ENCODE assay signal across 16 cellular contexts in the genomic region with DNA sequence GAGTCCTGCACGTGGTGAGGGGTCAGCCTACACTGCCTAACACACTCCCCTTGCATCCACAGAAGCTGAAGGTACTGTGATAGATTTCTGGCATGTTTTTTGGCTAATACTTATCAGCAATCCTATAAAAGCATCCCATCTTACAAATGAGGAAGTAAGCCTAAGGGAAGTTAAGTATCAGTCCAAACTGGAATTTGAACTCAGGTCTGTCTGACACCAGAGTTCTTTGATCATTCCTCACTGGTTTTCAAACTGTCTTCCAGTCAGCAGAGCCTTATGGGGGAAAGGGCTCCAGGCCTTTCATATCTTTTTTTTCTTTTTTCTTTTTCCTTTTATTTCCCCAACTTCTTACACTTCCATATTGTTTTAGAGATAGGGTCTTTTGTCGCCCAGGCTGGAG.
DNase-seq lines count a peak whose midpoint lies in the region; ATAC-seq and TF ChIP-seq lines count a peak whose summit lies in the region.
"Had no signal": no experiment of that assay in that cellular context is flagged by ENCODE, and none has a peak within 500 bp of the region (broad histone marks: within the 10 kb centered on the region; RNA-seq: fewer than 3 reads in every experiment).

No MANE protein-coding gene starts in this region.

- H3K27ac ChIP-seq in IMR-90 (ENCODE audit: insufficient read depth, low read length) (peak overlapping the region; percentile 7), ascending aorta (peak overlapping the region; percentile 79 to 85), mesenchymal stem cell (ENCODE audit: low read length, poor library complexity, severe bottlenecking) (no peak overlapping the region), thoracic aorta (peak overlapping the region; percentile 79 to 94)

- H3K4me1 ChIP-seq in IMR-90 (ENCODE audit: control insufficient read depth, insufficient read depth, low read length) (peaks cover 6% of the 10 kb centered on the region), ascending aorta (peaks cover 10 to 32% of the 10 kb centered on the region in 2 donors), mesenchymal stem cell (ENCODE audit: control insufficient read depth, insufficient read depth, low read depth, low read length) (no peaks in the 10 kb centered on the region), thoracic aorta (ENCODE audit: control insufficient read depth in 1 of 2, low read depth in 2 of 2) (peaks cover 31 to 56% of the 10 kb centered on the region in 2 donors)

- no peak overlapping the region for H2AK9ac ChIP-seq in IMR-90 (replicated peaks; ENCODE audit: low read depth, low read length, poor library complexity)

- POLR2A ChIA-PET in IMR-90 (lab: Charles Lee; ENCODE audit: unreplicated experiment) = no interaction called here

- H3K9ac ChIP-seq in IMR-90 (ENCODE audit: low read depth, low read length) = no peak overlapping the region
- peak overlapping the region; percentile 80 for H3K9ac ChIP-seq in mesenchymal stem cell (ENCODE audit: low read length)

- peak overlapping the region; percentile 48 to 89 for H2BK12ac ChIP-seq in mesenchymal stem cell (ENCODE audit: low read length in 2 of 2)

- H4K20me1 ChIP-seq in IMR-90 (ENCODE audit: insufficient read depth, low read length) = peaks cover 11% of the 10 kb centered on the region; the same call in 1 of the 2 replicates

- no peak overlapping the region for H2BK20ac ChIP-seq in IMR-90 (ENCODE audit: low read depth, low read length)

- no peak for TF ChIP-seq RAD21 in IMR-90 (IDR thresholded peaks at IDR 0.05; ENCODE audit: low read length)

- H2AFZ ChIP-seq in IMR-90 (replicated peaks; ENCODE audit: low read length, poor library complexity) (no peak overlapping the region), mesenchymal stem cell (ENCODE audit: low read depth, low read length) (no peak overlapping the region)

- H3K4me2 ChIP-seq in IMR-90 (ENCODE audit: low read depth, low read length) (no peak overlapping the region), mesenchymal stem cell (ENCODE audit: low read length, poor library complexity, severe bottlenecking) (no peak overlapping the region)

- ATAC-seq in IMR-90 (ENCODE audit: low read depth) (no peak), thoracic aorta (ENCODE audit: insufficient number of reproducible peaks, low FRiP score, low read depth) (no peak), HG03460 (IDR thresholded peaks at IDR 0.05; ENCODE audit: unreplicated experiment) (no peak)
- ATAC-seq: activated CD4-positive, CD25-positive, alpha-beta regulatory T cell treated with anti-CD3 and anti-CD28 coated beads, Interleukin-2, amount 50 U/mL, for 24 hours; stimulated activated effector memory CD8-positive, alpha-beta T cell treated with anti-CD3 and anti-CD28 coated beads, Interleukin-12 subunit alpha, Interleukin-12 subunit beta, amount 100 ng/mL, for 72 hours had no signal

- H4K91ac ChIP-seq in IMR-90 (ENCODE audit: insufficient read depth, low read depth, low read length) (no peak overlapping the region; the same call in 1 of the 2 replicates), mesenchymal stem cell (ENCODE audit: low read length) (no peak overlapping the region)

- H3K9me3 ChIP-seq in IMR-90 (ENCODE audit: control insufficient read depth, insufficient read depth, low read length) = no peaks in the 10 kb centered on the region
- no peaks in the 10 kb centered on the region for H3K9me3 ChIP-seq in ascending aorta
- no peaks in the 10 kb centered on the region for H3K9me3 ChIP-seq in mesenchymal stem cell (ENCODE audit: control insufficient read depth, low read length)
- H3K9me3 ChIP-seq in thoracic aorta = no peaks in the 10 kb centered on the region
- H3K9me3 ChIP-seq: lower lobe of right lung, vagina had no signal

- H3K4me3 ChIP-seq in IMR-90 (ENCODE audit: insufficient read depth, low read depth, low read length) (no peak overlapping the region), ascending aorta (no peak overlapping the region), mesenchymal stem cell (ENCODE audit: insufficient read depth in 1 of 2, low read depth in 1 of 2, low read length in 2 of 2) (no peak overlapping the region), thoracic aorta (no peak overlapping the region)
- H3K4me3 ChIP-seq: lower lobe of right lung, skin epidermis, vagina had no signal

- no peaks in the 10 kb centered on the region for H3K27me3 ChIP-seq in IMR-90 (ENCODE audit: control insufficient read depth, insufficient read depth, low read length)
- no peaks in the 10 kb centered on the region for H3K27me3 ChIP-seq in ascending aorta
- H3K27me3 ChIP-seq in mesenchymal stem cell (ENCODE audit: control insufficient read depth in 1 of 2, insufficient read depth in 1 of 2, low read length in 2 of 2) = no peaks in the 10 kb centered on the region
- H3K27me3 ChIP-seq in thoracic aorta (replicated peaks; ENCODE audit: insufficient read depth) = no peaks in the 10 kb centered on the region
- H3K27me3 ChIP-seq: vagina had no signal

- no peak overlapping the region for H3K56ac ChIP-seq in IMR-90 (ENCODE audit: extremely low read depth, insufficient read depth, low read length)

- TF ChIP-seq CTCF in IMR-90 (conservative IDR thresholded peaks at IDR 0.05; ENCODE audit: low read depth, low read length) (no peak), ascending aorta (IDR thresholded peaks at IDR 0.05) (no peak), thoracic aorta (IDR thresholded peaks at IDR 0.05) (no peak)

- peaks cover 8% of the 10 kb centered on the region; the same call in 1 of the 2 replicates for H3K9me1 ChIP-seq in IMR-90 (ENCODE audit: insufficient read depth, low read length)

- H2BK15ac ChIP-seq in IMR-90 (ENCODE audit: low read depth, low read length) (no peak overlapping the region), mesenchymal stem cell (ENCODE audit: low read depth, poor library complexity, severe bottlenecking) (no peak overlapping the region)

- no peak overlapping the region for H2BK5ac ChIP-seq in IMR-90 (ENCODE audit: low read depth, low read length, poor library complexity, severe bottlenecking)
- no peak overlapping the region for H2BK5ac ChIP-seq in mesenchymal stem cell (ENCODE audit: low read depth, low read length, poor library complexity, severe bottlenecking)

- no CpG with 5 or more reads among the region's 2 CpGs for WGBS in IMR-90 (ENCODE audit: extremely low coverage in 2 of 2, insufficient read length in 1 of 2), 2 experiments
- 100% methylated on average over 1 of the region's 2 CpGs for WGBS in mesenchymal stem cell

- H3K36me3 ChIP-seq in IMR-90 (ENCODE audit: control insufficient read depth, insufficient read depth, low read length) (no peaks in the 10 kb centered on the region), ascending aorta (no peaks in the 10 kb centered on the region), mesenchymal stem cell (ENCODE audit: control insufficient read depth in 1 of 2, insufficient read depth in 2 of 2, low read depth in 1 of 2, low read length in 2 of 2) (no peaks in the 10 kb centered on the region), thoracic aorta (no peaks in the 10 kb centered on the region)
- H3K36me3 ChIP-seq: lower lobe of right lung, vagina had no signal

- intact Hi-C loops in IMR-90 (cut with micrococcal nuclease) (loop anchor here (5.0 to 10.0 kb wide), 3 partner anchors 156 to 488 kb away; no protein-coding TSS in a partner anchor), ascending aorta (cut with DNase I) (loop anchor here (5.0 kb wide), 2 partner anchors 141 to 161 kb away; no protein-coding TSS in a partner anchor)

- H3K14ac ChIP-seq in IMR-90 (replicated peaks; ENCODE audit: low read depth, low read length) (peak overlapping the region; percentile 3; the same call in 1 of the 2 replicates), mesenchymal stem cell (ENCODE audit: low read length in 2 of 2) (no peak overlapping the region)

- dilution Hi-C loops in IMR-90 (cut with HindIII; ENCODE audit: low sequenced_read_pairs, unreplicated experiment) = no loop called here

- no peak overlapping the region for H3K18ac ChIP-seq in IMR-90 (ENCODE audit: low read depth, low read length)
- peak overlapping the region; percentile 75 for H3K18ac ChIP-seq in mesenchymal stem cell (ENCODE audit: low read depth in 1 of 2, low read length in 2 of 2)

- peak overlapping the region; percentile 16; the same call in 1 of the 2 replicates for H4K5ac ChIP-seq in IMR-90 (ENCODE audit: low read depth, low read length)

- H4K8ac ChIP-seq in IMR-90 (ENCODE audit: low read depth in 2 of 2, low read length in 2 of 2) = peak overlapping the region in 1 of 2 experiments; percentile 2; a peak in 1 of 4 replicates
- no peak overlapping the region for H4K8ac ChIP-seq in mesenchymal stem cell (ENCODE audit: low read length)

- CTCF ChIA-PET in IMR-90 (lab: Yijun Ruan, JAX) = interaction anchor here (0.8 to 1.8 kb wide), 3 partner anchors 10 to 143 kb away, joined by 3 to 6 read pairs (median 4); no protein-coding TSS in a partner anchor

- DNase-seq in IMR-90 (no peak), ascending aorta (ENCODE audit: low spot score in 2 of 2) (no peak), mesenchymal stem cell (no peak), thoracic aorta (ENCODE audit: low spot score) (no peak), HCEC 1CT (no peak)
- DNase-seq in stimulated activated CD4-positive, alpha-beta T cell treated with anti-CD3 and anti-CD28 coated beads, Interleukin-4, amount 100 ng/mL, for 1 hour = no peak
- DNase-seq: activated gamma-delta T cell treated with Interleukin-2 at 50 U/mL for 16 hours; CD4-positive, CD25-positive, alpha-beta regulatory T cell; lower lobe of right lung; NCI-H1417 treated with DMSO at 0.1 percent for 48 hours; T-helper 1 cell had no signal

- H2BK120ac ChIP-seq in IMR-90 (ENCODE audit: low read depth, low read length) (no peak overlapping the region), mesenchymal stem cell (ENCODE audit: low read depth, low read length) (peak overlapping the region; percentile 1)

- H3K4ac ChIP-seq in IMR-90 (ENCODE audit: low read depth, low read length) (0 out of 2 replicates have a peak overlapping the region, but pooled peaks have one; percentile 1), mesenchymal stem cell (ENCODE audit: low read depth in 1 of 2, low read length in 2 of 2) (peak overlapping the region in 1 of 2 experiments; percentile 33)

- H2AK5ac ChIP-seq in IMR-90 (ENCODE audit: low read depth, low read length) (no peak overlapping the region; the same call in 1 of the 2 replicates), mesenchymal stem cell (ENCODE audit: low read length, severe bottlenecking) (no peak overlapping the region)

- in situ Hi-C loops in IMR-90 (cut with MboI; ENCODE audit: low sequenced_read_pairs) = loop anchor here (5.0 kb wide), 1 partner anchor 296 kb away; no protein-coding TSS in a partner anchor

- H3K23ac ChIP-seq in IMR-90 (ENCODE audit: low read depth, low read length) = 0 out of 2 replicates have a peak overlapping the region, but pooled peaks have one; percentile 3
- H3K23ac ChIP-seq in mesenchymal stem cell (ENCODE audit: low read length in 2 of 2) = peak overlapping the region in 1 of 2 experiments; percentile 50

- no peak for TF ChIP-seq POLR2A in IMR-90 (IDR thresholded peaks at IDR 0.05; ENCODE audit: low read depth, low read length)

- H3K79me1 ChIP-seq in IMR-90 (ENCODE audit: low read depth in 1 of 2, low read length in 2 of 2) = peaks cover 35 to 83% of the 10 kb centered on the region in 2 experiments
- H3K79me1 ChIP-seq in mesenchymal stem cell (replicated peaks; ENCODE audit: low read length, poor library complexity, severe bottlenecking) = peaks cover 30% of the 10 kb centered on the region

- BruUV-seq in IMR-90 (replicated peaks; lab: Mats Ljungman, UMichigan) = no TSS peak

TF ChIP-seq in IMR-90, 13 proteins besides CTCF, POLR2A, EP300 and RAD21 (continues in another document):
- no peak for TF ChIP-seq FOS (IDR thresholded peaks at IDR 0.05; ENCODE audit: low read depth, low read length)
